ENCODE assay signal across 15 cellular contexts in the genomic region with DNA sequence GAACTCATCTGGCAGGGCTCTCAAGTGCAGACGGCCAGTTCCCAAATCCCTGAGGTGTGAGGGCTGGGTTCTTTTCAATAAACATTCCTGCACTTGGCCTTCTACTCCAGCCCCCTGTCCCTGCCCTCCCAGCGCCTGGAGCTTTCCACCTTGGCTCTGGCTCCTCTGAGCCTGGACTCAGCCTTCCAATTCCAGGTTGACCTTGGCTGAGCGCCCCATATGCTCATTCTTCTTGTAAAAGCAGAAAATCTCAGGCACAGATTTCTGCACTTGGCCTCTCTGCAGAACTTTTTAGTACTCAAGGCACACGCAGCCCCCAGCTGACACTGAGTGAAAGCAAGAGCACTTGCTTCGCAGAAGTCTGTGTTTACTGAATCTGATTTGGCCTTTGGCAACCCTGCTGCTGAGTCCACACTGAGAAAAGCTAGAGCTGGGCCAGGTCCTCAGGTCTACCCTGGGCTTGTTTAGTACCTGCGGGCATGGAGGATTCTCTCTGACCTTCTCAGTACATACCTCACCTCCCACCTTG.
DNase-seq lines count a peak whose midpoint lies in the region; ATAC-seq and TF ChIP-seq lines count a peak whose summit lies in the region.
"Had no signal": no experiment of that assay in that cellular context is flagged by ENCODE, and none has a peak within 500 bp of the region (broad histone marks: within the 10 kb centered on the region; RNA-seq: fewer than 3 reads in every experiment).

No MANE protein-coding gene starts in this region.

- no peak overlapping the region for H3K23ac ChIP-seq in neuronal stem cell (ENCODE audit: low read depth, low read length, poor library complexity)

- peak overlapping the region; percentile 20 for H2AFZ ChIP-seq in neuronal stem cell (ENCODE audit: low read length)

- no peaks in the 10 kb centered on the region for H3K9me3 Mint-ChIP-seq in activated T-helper 2 cell treated with anti-CD3 and anti-CD28 coated beads, Interferon-gamma antibody, Interleukin-2, Interleukin-4, amounts not matched to agents 10 μg/mL and 5 μg/mL and 100 μg/mL, durations not matched to agents 14 hours and 24 hours and 36 hours
- H3K9me3 Mint-ChIP-seq: activated naive CD8-positive, alpha-beta T cell treated with anti-CD3 and anti-CD28 coated beads, Interleukin-2, amount 50 U/mL, for 24 hours; activated T-cell treated with anti-CD3 and anti-CD28 coated beads, Interleukin-2, amount 50 U/mL, for 72 hours; memory B cell had no signal

- H3K27ac ChIP-seq in cardiac muscle cell, result no peak overlapping the region
- H3K27ac ChIP-seq in neuronal stem cell (replicated peaks; ENCODE audit: low read length), result no peak overlapping the region
- H3K27ac ChIP-seq in upper lobe of right lung, result no peak overlapping the region
- H3K27ac ChIP-seq: C4-2B, coronary artery had no signal

- DNase-seq in adipocyte (ENCODE audit: low read depth), result no peak
- peak; percentile 5 to 48 for DNase-seq in cardiac muscle cell (ENCODE audit: low read depth in 1 of 2, low spot score in 1 of 2)
- no peak for DNase-seq in neuronal stem cell (ENCODE audit: low spot score)
- no peak for DNase-seq in upper lobe of right lung
- DNase-seq in NK-92 (lab: John Stamatoyannopoulos, UW; ENCODE audit: unreplicated experiment), result no peak
- DNase-seq in activated T-helper 2 cell treated with anti-CD3 and anti-CD28 coated beads, Interferon-gamma antibody, Interleukin-2, Interleukin-4, amounts not matched to agents 10 μg/mL and 5 μg/mL and 100 μg/mL, durations not matched to agents 14 hours and 24 hours and 36 hours (ENCODE audit: low spot score), result no peak
- DNase-seq: activated CD4-positive, alpha-beta T cell treated with anti-CD3 and anti-CD28 coated beads for 4 hours; activated naive CD8-positive, alpha-beta T cell treated with anti-CD3 and anti-CD28 coated beads, Interleukin-2, amount 50 U/mL, for 24 hours; activated T-cell treated with anti-CD3 and anti-CD28 coated beads, Interleukin-2, amount 50 U/mL, for 72 hours; NCI-H2081; stimulated activated CD4-positive, alpha-beta T cell treated with anti-CD3 and anti-CD28 coated beads, Interleukin-15, amount 100 ng/mL, for 24 hours had no signal

- H3K9ac ChIP-seq in adipocyte (ENCODE audit: low read length) (no peak overlapping the region), neuronal stem cell (ENCODE audit: low read depth, low read length, poor library complexity) (no peak overlapping the region)

- H2AK5ac ChIP-seq in neuronal stem cell (ENCODE audit: low read depth, low read length), result no peak overlapping the region

- peak; percentile 38 for ATAC-seq in upper lobe of right lung
- no peak for ATAC-seq in GM19455 (IDR thresholded peaks at IDR 0.05; ENCODE audit: unreplicated experiment)
- ATAC-seq: activated naive CD8-positive, alpha-beta T cell treated with anti-CD3 and anti-CD28 coated beads, Interleukin-2, amount 50 U/mL, for 24 hours; activated T-cell treated with anti-CD3 and anti-CD28 coated beads, Interleukin-2, amount 50 U/mL, for 72 hours had no signal

- H3K4me1 ChIP-seq in adipocyte (ENCODE audit: control insufficient read depth, insufficient read depth, low read length), result peaks cover 37% of the 10 kb centered on the region
- peaks cover 5% of the 10 kb centered on the region for H3K4me1 ChIP-seq in cardiac muscle cell (ENCODE audit: low read depth)
- peaks cover 6 to 15% of the 10 kb centered on the region in 2 donors for H3K4me1 ChIP-seq in neuronal stem cell (ENCODE audit: control insufficient read depth in 2 of 2, insufficient read depth in 1 of 2, low read depth in 1 of 2, low read length in 2 of 2)
- peaks cover 21% of the 10 kb centered on the region for H3K4me1 ChIP-seq in upper lobe of right lung

- no peaks in the 10 kb centered on the region for H3K27me3 Mint-ChIP-seq in activated T-helper 2 cell treated with anti-CD3 and anti-CD28 coated beads, Interferon-gamma antibody, Interleukin-2, Interleukin-4, amounts not matched to agents 10 μg/mL and 5 μg/mL and 100 μg/mL, durations not matched to agents 14 hours and 24 hours and 36 hours (ENCODE audit: low read depth)
- H3K27me3 Mint-ChIP-seq: memory B cell had no signal

- H3K18ac ChIP-seq in neuronal stem cell (ENCODE audit: low read length), result no peak overlapping the region

- no peak for TF ChIP-seq CTCF in cardiac muscle cell (IDR thresholded peaks at IDR 0.05; ENCODE audit: low read depth, low read length)
- TF ChIP-seq CTCF in upper lobe of right lung (IDR thresholded peaks at IDR 0.05), result no peak

- no peaks in the 10 kb centered on the region for H3K4me1 Mint-ChIP-seq in activated T-helper 2 cell treated with anti-CD3 and anti-CD28 coated beads, Interferon-gamma antibody, Interleukin-2, Interleukin-4, amounts not matched to agents 10 μg/mL and 5 μg/mL and 100 μg/mL, durations not matched to agents 14 hours and 24 hours and 36 hours (ENCODE audit: low read depth)
- H3K4me1 Mint-ChIP-seq: activated naive CD8-positive, alpha-beta T cell treated with anti-CD3 and anti-CD28 coated beads, Interleukin-2, amount 50 U/mL, for 24 hours; memory B cell had no signal

- no peak overlapping the region for H2BK12ac ChIP-seq in neuronal stem cell (ENCODE audit: low read length)

- H3K36me3 ChIP-seq in adipocyte (ENCODE audit: control insufficient read depth, insufficient read depth, low read length, severe bottlenecking) (no peaks in the 10 kb centered on the region), cardiac muscle cell (no peaks in the 10 kb centered on the region), neuronal stem cell (replicated peaks in 1 of 2; ENCODE audit: control insufficient read depth in 2 of 2, insufficient read depth in 2 of 2, low read length in 2 of 2) (no peaks in the 10 kb centered on the region), upper lobe of right lung (no peaks in the 10 kb centered on the region)

- H4K91ac ChIP-seq in neuronal stem cell (ENCODE audit: low read depth, low read length, poor library complexity), result no peak overlapping the region

- no peak overlapping the region for H3K4me3 Mint-ChIP-seq in activated T-helper 2 cell treated with anti-CD3 and anti-CD28 coated beads, Interferon-gamma antibody, Interleukin-2, Interleukin-4, amounts not matched to agents 10 μg/mL and 5 μg/mL and 100 μg/mL, durations not matched to agents 14 hours and 24 hours and 36 hours (ENCODE audit: low read depth)
- H3K4me3 Mint-ChIP-seq: activated naive CD8-positive, alpha-beta T cell treated with anti-CD3 and anti-CD28 coated beads, Interleukin-2, amount 50 U/mL, for 24 hours; activated T-cell treated with anti-CD3 and anti-CD28 coated beads, Interleukin-2, amount 50 U/mL, for 72 hours; memory B cell had no signal

- H3K36me3 Mint-ChIP-seq in activated T-helper 2 cell treated with anti-CD3 and anti-CD28 coated beads, Interferon-gamma antibody, Interleukin-2, Interleukin-4, amounts not matched to agents 10 μg/mL and 5 μg/mL and 100 μg/mL, durations not matched to agents 14 hours and 24 hours and 36 hours (ENCODE audit: low read depth), result no peaks in the 10 kb centered on the region
- H3K36me3 Mint-ChIP-seq: memory B cell had no signal

- H3K4me2 ChIP-seq in neuronal stem cell (ENCODE audit: insufficient read depth, low read length, poor library complexity, severe bottlenecking), result no peak overlapping the region

- H2BK5ac ChIP-seq in neuronal stem cell (ENCODE audit: low read length), result no peak overlapping the region

- no peak overlapping the region for H3K27ac Mint-ChIP-seq in activated T-helper 2 cell treated with anti-CD3 and anti-CD28 coated beads, Interferon-gamma antibody, Interleukin-2, Interleukin-4, amounts not matched to agents 10 μg/mL and 5 μg/mL and 100 μg/mL, durations not matched to agents 14 hours and 24 hours and 36 hours
- H3K27ac Mint-ChIP-seq: activated naive CD8-positive, alpha-beta T cell treated with anti-CD3 and anti-CD28 coated beads, Interleukin-2, amount 50 U/mL, for 24 hours; activated T-cell treated with anti-CD3 and anti-CD28 coated beads, Interleukin-2, amount 50 U/mL, for 72 hours; memory B cell had no signal

- no peak overlapping the region for H3K4ac ChIP-seq in neuronal stem cell (ENCODE audit: low read length)

- no peaks in the 10 kb centered on the region for H3K79me1 ChIP-seq in neuronal stem cell (ENCODE audit: low read depth, low read length)

- peak overlapping the region; percentile 32 for H3K14ac ChIP-seq in neuronal stem cell (ENCODE audit: low read length)

- no peak overlapping the region for H2BK120ac ChIP-seq in neuronal stem cell (ENCODE audit: low read depth, low read length)

- H3K9me3 ChIP-seq in adipocyte (ENCODE audit: control insufficient read depth, low read length) (no peaks in the 10 kb centered on the region), cardiac muscle cell (ENCODE audit: low read depth) (no peaks in the 10 kb centered on the region), neuronal stem cell (replicated peaks in 1 of 2; ENCODE audit: control insufficient read depth in 2 of 2, insufficient read depth in 1 of 2, low read depth in 1 of 2, low read length in 2 of 2) (no peaks in the 10 kb centered on the region), upper lobe of right lung (no peaks in the 10 kb centered on the region)

- no peak overlapping the region for H2BK15ac ChIP-seq in neuronal stem cell (ENCODE audit: low read length)

- H3K27me3 ChIP-seq in adipocyte (replicated peaks; ENCODE audit: control insufficient read depth, insufficient read depth, low read length) (no peaks in the 10 kb centered on the region), cardiac muscle cell (no peaks in the 10 kb centered on the region), neuronal stem cell (ENCODE audit: control insufficient read depth in 3 of 3, insufficient read depth in 3 of 3, low read depth in 1 of 3, low read length in 3 of 3) (no peaks in the 10 kb centered on the region), upper lobe of right lung (no peaks in the 10 kb centered on the region)

- intact Hi-C loops in upper lobe of right lung (cut with DNase I), result no loop called here
- intact Hi-C loops in activated T-helper 2 cell treated with anti-CD3 and anti-CD28 coated beads, Interferon-gamma antibody, Interleukin-2, Interleukin-4, amounts not matched to agents 10 μg/mL and 5 μg/mL and 100 μg/mL, durations not matched to agents 14 hours and 24 hours and 36 hours (cut with micrococcal nuclease), result no loop called here

- no CpG with 5 or more reads among the region's 6 CpGs for WGBS in neuronal stem cell (ENCODE audit: extremely low coverage in 2 of 2, insufficient read length in 2 of 2, insufficient replicate concordance in 1 of 2), 2 donors

- H4K8ac ChIP-seq in neuronal stem cell (ENCODE audit: low read depth, low read length), result no peak overlapping the region

- H3K4me3 ChIP-seq in adipocyte (ENCODE audit: low read length) (peak overlapping the region; percentile 31), cardiac muscle cell (no peak overlapping the region), neuronal stem cell (ENCODE audit: low read length in 2 of 2) (no peak overlapping the region), upper lobe of right lung (no peak overlapping the region)
- H3K4me3 ChIP-seq: coronary artery had no signal

Comparison
In these comparisons a context has a peak if more than half of its experiments do, and no peak if none do; other contexts are left out.
1. DNase-seq: peak in cardiac muscle cell (2 of 2); none in adipocyte (single experiment), neuronal stem cell (single experiment), upper lobe of right lung (single experiment), NK-92 (single experiment) and activated T-helper 2 cell treated with anti-CD3 and anti-CD28 coated beads, Interferon-gamma antibody, Interleukin-2, Interleukin-4, amounts not matched to agents 10 μg/mL and 5 μg/mL and 100 μg/mL, durations not matched to agents 14 hours and 24 hours and 36 hours (single experiment).